Comparison of ENCODE assay signal across 8 cellular contexts in genomic region chr18:31943895-31944816, GRCh38.
DNase-seq lines count a peak whose midpoint lies in the region; ATAC-seq and TF ChIP-seq lines count a peak whose summit lies in the region.

No MANE protein-coding gene starts in this region.

- peak overlapping the region; percentile 77 for H3K27ac ChIP-seq in BLaER1
- H3K27ac ChIP-seq in MM.1S (ENCODE audit: low read length): peak overlapping the region; percentile 74

- H2AFZ ChIP-seq in MM.1S (ENCODE audit: low read length): peak overlapping the region; percentile 75

- no peaks in the 10 kb centered on the region for H3K27me3 ChIP-seq in BLaER1
- H3K27me3 ChIP-seq in MM.1S (replicated peaks; ENCODE audit: insufficient read depth, low read length): no peaks in the 10 kb centered on the region

- peaks cover 20% of the 10 kb centered on the region for H3F3A ChIP-seq in MM.1S (ENCODE audit: insufficient read depth, low read length)

- peaks cover 15% of the 10 kb centered on the region for H3K36me3 Mint-ChIP-seq in dendritic cell treated with granulocyte-macrophage colony-stimulating factor and Interleukin-4, amounts not matched to agents 40 ng/mL and 50 ng/mL, for 4 days (ENCODE audit: low read depth)
- H3K36me3 Mint-ChIP-seq in nephron (ENCODE audit: low read depth): peaks cover 4% of the 10 kb centered on the region

- H4K20me1 ChIP-seq in BLaER1 (peaks cover 33% of the 10 kb centered on the region), MM.1S (ENCODE audit: insufficient read depth, low read length) (0 out of 2 replicates have a peak, but pooled peaks cover 6% of the 10 kb centered on the region)

- H3K27ac Mint-ChIP-seq in dendritic cell treated with granulocyte-macrophage colony-stimulating factor and Interleukin-4, amounts not matched to agents 40 ng/mL and 50 ng/mL, for 4 days: peak overlapping the region; percentile 97
- peak overlapping the region; percentile 98 to 100 (median 100) for H3K27ac Mint-ChIP-seq in nephron

- TF ChIP-seq CTCF in MM.1S (IDR thresholded peaks at IDR 0.05; ENCODE audit: low read length) (no peak), nephron (IDR thresholded peaks at IDR 0.05; ENCODE audit: unreplicated experiment in 3 of 3) (no peak)

- H3K27me3 Mint-ChIP-seq in dendritic cell treated with granulocyte-macrophage colony-stimulating factor and Interleukin-4, amounts not matched to agents 40 ng/mL and 50 ng/mL, for 4 days: no peaks in the 10 kb centered on the region
- peaks cover 21% of the 10 kb centered on the region for H3K27me3 Mint-ChIP-seq in nephron (ENCODE audit: low read depth)

- peaks cover 37% of the 10 kb centered on the region for H3K79me2 ChIP-seq in MM.1S (ENCODE audit: low read length)

- H3K4me1 ChIP-seq in BLaER1 (peaks cover 42% of the 10 kb centered on the region), MM.1S (ENCODE audit: low read length) (0 out of 2 replicates have a peak, but pooled peaks cover 3% of the 10 kb centered on the region)

- H3K4me2 ChIP-seq in BLaER1: peak overlapping the region; percentile 88
- peak overlapping the region; percentile 84 for H3K4me2 ChIP-seq in MM.1S (ENCODE audit: low read depth, low read length)

- DNase-seq in MM.1S (no peak), glomerular visceral epithelial cell (ENCODE audit: extremely low spot score) (no peak)

- peaks cover 23% of the 10 kb centered on the region for H3K4me1 Mint-ChIP-seq in dendritic cell treated with granulocyte-macrophage colony-stimulating factor and Interleukin-4, amounts not matched to agents 40 ng/mL and 50 ng/mL, for 4 days (ENCODE audit: low read depth)
- H3K4me1 Mint-ChIP-seq in nephron: peaks cover 35% of the 10 kb centered on the region

- H3K36me3 ChIP-seq in BLaER1: peaks cover 12% of the 10 kb centered on the region; the same call in 1 of the 2 replicates
- no peaks in the 10 kb centered on the region for H3K36me3 ChIP-seq in MM.1S (replicated peaks; ENCODE audit: insufficient read depth, low read length)

- H3K9ac ChIP-seq in BLaER1: peak overlapping the region; percentile 77
- H3K9ac ChIP-seq in MM.1S (ENCODE audit: low read length): peak overlapping the region; percentile 62

- peak overlapping the region; percentile 97 for H3K4me3 Mint-ChIP-seq in dendritic cell treated with granulocyte-macrophage colony-stimulating factor and Interleukin-4, amounts not matched to agents 40 ng/mL and 50 ng/mL, for 4 days
- H3K4me3 Mint-ChIP-seq in nephron: peak overlapping the region; percentile 100

- H3K9me3 ChIP-seq in BLaER1: no peaks in the 10 kb centered on the region
- H3K9me3 ChIP-seq in MM.1S (replicated peaks; ENCODE audit: insufficient read depth, low read length): no peaks in the 10 kb centered on the region

- ATAC-seq in GM21423 (IDR thresholded peaks at IDR 0.05; ENCODE audit: unreplicated experiment) (no peak), HG03354 (IDR thresholded peaks at IDR 0.05; ENCODE audit: poor library complexity, severe bottlenecking, unreplicated experiment) (no peak), GM19397 (IDR thresholded peaks at IDR 0.05; ENCODE audit: unreplicated experiment) (no peak)

- H3K4me3 ChIP-seq in BLaER1 (peak overlapping the region; percentile 81), MM.1S (ENCODE audit: low read length) (peak overlapping the region; percentile 79)

- intact Hi-C loops in dendritic cell treated with granulocyte-macrophage colony-stimulating factor and Interleukin-4, amounts not matched to agents 40 ng/mL and 50 ng/mL, for 4 days (cut with micrococcal nuclease): loop anchor here (1.0 kb wide), 1 partner anchor 148 kb away; no protein-coding TSS in a partner anchor

- H3K9me2 ChIP-seq in MM.1S (replicated peaks; ENCODE audit: insufficient read depth, low read length): no peaks in the 10 kb centered on the region

- H3K9me3 Mint-ChIP-seq in dendritic cell treated with granulocyte-macrophage colony-stimulating factor and Interleukin-4, amounts not matched to agents 40 ng/mL and 50 ng/mL, for 4 days: no peaks in the 10 kb centered on the region
- H3K9me3 Mint-ChIP-seq in nephron: no peaks in the 10 kb centered on the region
